ENCODE assay signal across 34 cellular contexts in the genomic region with DNA sequence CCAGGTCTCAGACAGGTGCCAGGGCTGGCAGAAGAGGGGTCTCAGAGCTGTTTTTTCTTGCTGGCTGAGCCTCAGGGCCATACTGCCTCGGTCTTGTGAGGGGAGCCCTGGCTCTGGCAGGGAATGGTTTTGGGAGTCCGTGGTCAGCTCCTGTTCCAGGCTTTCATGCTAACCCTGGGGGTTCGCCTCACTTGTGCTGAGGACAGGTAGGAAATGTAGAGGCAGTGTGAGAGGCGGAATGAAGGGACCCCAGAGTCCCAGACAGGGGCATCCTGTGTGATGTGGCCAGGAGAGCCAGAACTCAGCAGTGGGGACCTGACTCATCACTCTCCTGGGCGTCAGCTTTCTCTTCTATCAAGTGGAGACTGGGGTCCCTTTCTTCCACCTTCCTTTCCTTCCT. TPM values are rescaled to one million over a fixed set of nuclear protein-coding genes. Genes with fewer than 3 reads are reported as not detected.
"Had no signal": no experiment of that assay in that cellular context is flagged by ENCODE, and none has a peak within 500 bp of the region (broad histone marks: within the 10 kb centered on the region; RNA-seq: fewer than 3 reads in every experiment).

No MANE protein-coding gene starts in this region.

- H3K4me2 ChIP-seq: SK-N-SH had no signal

- ATAC-seq: activated CD4-positive, alpha-beta T cell treated with anti-CD3 and anti-CD28 coated beads for 36 hours; activated CD4-positive, CD25-positive, alpha-beta regulatory T cell treated with anti-CD3 and anti-CD28 coated beads, Interleukin-2, amount 50 U/mL, for 24 hours; activated naive CD8-positive, alpha-beta T cell treated with anti-CD3 and anti-CD28 coated beads, Interleukin-2, amount 50 U/mL, for 24 hours; activated T-cell treated with anti-CD3 and anti-CD28 coated beads, Interleukin-2, amount 50 U/mL, for 4 hours had no signal

- H3K9me3 Mint-ChIP-seq: activated CD4-positive, alpha-beta T cell treated with anti-CD3 and anti-CD28 coated beads, Interleukin-2, amount 10 ng/mL, durations not matched to agents 7 days and 5 days; activated naive CD4-positive, alpha-beta T cell treated with anti-CD3 and anti-CD28 coated beads, Interleukin-2, amount 10 ng/mL, durations not matched to agents 7 days and 5 days; activated naive CD8-positive, alpha-beta T cell treated with anti-CD3 and anti-CD28 coated beads, Interleukin-2, amount 50 U/mL, for 24 hours; activated T-cell treated with anti-CD3 and anti-CD28 coated beads, Interleukin-2, amount 50 U/mL, for 4 hours; activated T-helper 1 cell treated with anti-CD3 and anti-CD28 coated beads, Interleukin-12 subunit alpha, Interleukin-12 subunit beta, Interleukin-2, Interleukin-4 antibody, amounts not matched to agents 30 ng/mL and 10 ng/mL and 1 ng/mL, durations not matched to agents 14 hours and 24 hours and 36 hours; T-helper 1 cell treated with Interleukin-12 subunit alpha and Interleukin-12 subunit beta and Interleukin-4 antibody, amounts not matched to agents 30 μg/mL and 1 μg/mL, for 36 hours; T-helper 2 cell treated with Interferon-gamma antibody and Interleukin-4, amounts not matched to agents 5 μg/mL and 100 μg/mL, for 36 hours had no signal

- H3K9me2 ChIP-seq: SK-N-SH had no signal

- H3K4me1 ChIP-seq: SJSA1 had no signal

- H3K4me3 ChIP-seq: K562, Peyer's patch, SJSA1 had no signal

- H3K36me3 Mint-ChIP-seq: activated naive CD4-positive, alpha-beta T cell treated with anti-CD3 and anti-CD28 coated beads, Interleukin-2, amount 10 ng/mL, durations not matched to agents 7 days and 5 days; activated naive CD8-positive, alpha-beta T cell; brain had no signal

- DNase-seq: activated CD4-positive, alpha-beta T cell treated with anti-CD3 and anti-CD28 coated beads for 36 hours; activated CD4-positive, alpha-beta T cell treated with anti-CD3 and anti-CD28 coated beads, Interleukin-2, amount 10 ng/mL, durations not matched to agents 7 days and 5 days; activated CD4-positive, alpha-beta T cell treated with anti-CD3 and anti-CD28 coated beads, Interleukin-2, amount 50 U/mL, for 48 hours; activated CD8-positive, alpha-beta memory T cell treated with anti-CD3 and anti-CD28 coated beads, Interleukin-2, amount 50 U/mL, for 4 hours; activated naive CD4-positive, alpha-beta T cell treated with anti-CD3 and anti-CD28 coated beads, Interleukin-2, amount 10 ng/mL, durations not matched to agents 7 days and 5 days; activated naive CD8-positive, alpha-beta T cell treated with anti-CD3 and anti-CD28 coated beads, Interleukin-2, amount 50 U/mL, for 24 hours; activated T-cell treated with anti-CD3 and anti-CD28 coated beads for 4 hours; activated T-cell treated with anti-CD3 and anti-CD28 coated beads, Interleukin-2, amount 50 U/mL, for 4 hours; anterior cingulate cortex; caudate nucleus; NCI-H1092 treated with DMSO at 0.1 percent for 48 hours; NCI-H146; NCI-H187; NCI-H2029 treated with DMSO at 0.1 percent for 48 hours; NCI-H2107; NCI-H2171; NCI-H510A; NCI-H526; NCI-H774; Peyer's patch; RPMI8226; SHP77 treated with DMSO at 0.1 percent for 48 hours; SK-N-SH had no signal

- H3K4me1 Mint-ChIP-seq: activated naive CD4-positive, alpha-beta T cell treated with anti-CD3 and anti-CD28 coated beads, Interleukin-2, amount 10 ng/mL, durations not matched to agents 7 days and 5 days had no signal

- H3K27ac ChIP-seq: Peyer's patch, SJSA1 had no signal

- H3K36me3 ChIP-seq: Peyer's patch, SJSA1 had no signal

- H3K27ac Mint-ChIP-seq: activated CD4-positive, alpha-beta T cell treated with anti-CD3 and anti-CD28 coated beads for 36 hours; activated CD4-positive, alpha-beta T cell treated with anti-CD3 and anti-CD28 coated beads, Interleukin-2, amount 10 ng/mL, durations not matched to agents 7 days and 5 days; activated naive CD4-positive, alpha-beta T cell treated with anti-CD3 and anti-CD28 coated beads, Interleukin-2, amount 10 ng/mL, durations not matched to agents 7 days and 5 days; activated naive CD8-positive, alpha-beta T cell; activated naive CD8-positive, alpha-beta T cell treated with anti-CD3 and anti-CD28 coated beads, Interleukin-2, amount 50 U/mL, for 24 hours; activated T-helper 1 cell treated with anti-CD3 and anti-CD28 coated beads, Interleukin-12 subunit alpha, Interleukin-12 subunit beta, Interleukin-2, Interleukin-4 antibody, amounts not matched to agents 30 ng/mL and 10 ng/mL and 1 ng/mL, durations not matched to agents 14 hours and 24 hours and 36 hours; T-helper 1 cell treated with Interleukin-12 subunit alpha and Interleukin-12 subunit beta and Interleukin-4 antibody, amounts not matched to agents 30 μg/mL and 1 μg/mL, for 36 hours; T-helper 2 cell treated with Interferon-gamma antibody and Interleukin-4, amounts not matched to agents 5 μg/mL and 100 μg/mL, for 36 hours had no signal

- H3K9me3 ChIP-seq: Peyer's patch, SJSA1, SK-N-SH had no signal

- FAIRE-seq: bronchial epithelial cell, K562, TTC549 had no signal

- H3K9ac ChIP-seq: SK-N-SH had no signal

- H3K4me3 Mint-ChIP-seq: activated CD4-positive, alpha-beta T cell treated with anti-CD3 and anti-CD28 coated beads for 36 hours; activated CD4-positive, alpha-beta T cell treated with anti-CD3 and anti-CD28 coated beads, Interleukin-2, amount 10 ng/mL, durations not matched to agents 7 days and 5 days; activated naive CD4-positive, alpha-beta T cell treated with anti-CD3 and anti-CD28 coated beads, Interleukin-2, amount 10 ng/mL, durations not matched to agents 7 days and 5 days; activated naive CD8-positive, alpha-beta T cell; activated naive CD8-positive, alpha-beta T cell treated with anti-CD3 and anti-CD28 coated beads, Interleukin-2, amount 50 U/mL, for 24 hours; activated T-cell treated with anti-CD3 and anti-CD28 coated beads, Interleukin-2, amount 50 U/mL, for 4 hours; activated T-helper 1 cell treated with anti-CD3 and anti-CD28 coated beads, Interleukin-12 subunit alpha, Interleukin-12 subunit beta, Interleukin-2, Interleukin-4 antibody, amounts not matched to agents 30 ng/mL and 10 ng/mL and 1 ng/mL, durations not matched to agents 14 hours and 24 hours and 36 hours; T-helper 1 cell treated with Interleukin-12 subunit alpha and Interleukin-12 subunit beta and Interleukin-4 antibody, amounts not matched to agents 30 μg/mL and 1 μg/mL, for 36 hours; T-helper 2 cell treated with Interferon-gamma antibody and Interleukin-4, amounts not matched to agents 5 μg/mL and 100 μg/mL, for 36 hours had no signal

RNA-seq across cellular contexts. Expression of a gene that starts 5.7 kb away (rescaled TPM):
- total RNA-seq: activated CD4-positive, alpha-beta T cell treated with anti-CD3 and anti-CD28 coated beads for 36 hours; activated CD4-positive, alpha-beta T cell treated with anti-CD3 and anti-CD28 coated beads, Interleukin-2, amount 10 ng/mL, durations not matched to agents 7 days and 5 days; activated T-cell treated with anti-CD3 and anti-CD28 coated beads, Interleukin-2, amount 50 U/mL, for 4 hours; activated T-helper 1 cell treated with anti-CD3 and anti-CD28 coated beads, Interleukin-12 subunit alpha, Interleukin-12 subunit beta, Interleukin-2, Interleukin-4 antibody, amounts not matched to agents 30 ng/mL and 10 ng/mL and 1 ng/mL, durations not matched to agents 14 hours and 24 hours and 36 hours; bronchial epithelial cell; M059J; SJSA1 had no signal
